Comparison of ENCODE assay signal across 17 cellular contexts in the genomic region with DNA sequence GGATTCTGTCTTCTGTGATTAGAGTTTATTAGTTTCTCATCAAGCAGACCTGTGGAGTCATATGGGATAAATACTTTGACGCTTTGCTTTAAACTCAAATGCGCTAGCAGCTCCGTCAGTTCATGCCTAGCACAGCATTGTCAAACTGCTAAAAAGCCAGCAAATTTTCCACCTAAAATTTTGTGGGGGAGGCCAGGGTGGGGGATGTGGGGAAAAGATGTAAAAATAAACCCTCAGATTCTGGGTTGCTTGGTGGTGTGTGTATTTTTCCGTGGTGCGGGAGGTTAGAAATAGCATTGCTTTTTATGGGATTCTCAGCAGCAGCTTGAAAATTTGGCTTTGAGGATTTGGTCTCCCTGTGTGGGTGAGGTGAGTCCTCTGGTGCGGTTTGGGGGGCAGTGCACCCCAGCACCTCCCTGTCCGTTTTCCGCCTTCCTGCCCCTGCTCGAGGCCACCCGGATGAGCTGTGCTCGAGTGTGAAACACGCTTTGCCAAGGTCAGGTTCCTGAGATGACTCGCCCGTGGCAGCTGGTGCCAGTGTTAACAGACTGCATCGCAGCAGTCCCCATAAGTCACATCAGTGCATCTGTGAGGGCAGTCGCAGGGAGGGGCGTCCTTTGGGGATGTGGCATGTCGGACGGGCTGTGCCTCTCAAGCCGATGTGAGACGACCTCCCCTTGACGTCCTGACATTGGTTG.
DNase-seq lines count a peak whose midpoint lies in the region; ATAC-seq, FAIRE-seq and TF ChIP-seq lines count a peak whose summit lies in the region.
"Had no signal": no experiment of that assay in that cellular context is flagged by ENCODE, and none has a peak within 500 bp of the region (broad histone marks: within the 10 kb centered on the region; RNA-seq: fewer than 3 reads in every experiment).

No MANE protein-coding gene starts in this region.

- H3K27ac Mint-ChIP-seq in activated T-cell treated with anti-CD3 and anti-CD28 coated beads, Interleukin-2, amount 50 U/mL, for 72 hours = peak overlapping the region; percentile 3
- H3K27ac Mint-ChIP-seq in endothelial cell (ENCODE audit: unreplicated experiment) = no peak overlapping the region
- H3K27ac Mint-ChIP-seq: nephron had no signal

- TF ChIP-seq CTCF in left ventricle myocardium inferior (IDR thresholded peaks at IDR 0.05; ENCODE audit: borderline replicate concordance) (no peak), kidney (IDR thresholded peaks at IDR 0.05; ENCODE audit: borderline replicate concordance, extremely low read depth, insufficient read depth) (no peak), endothelial cell (IDR thresholded peaks at IDR 0.05; ENCODE audit: unreplicated experiment) (no peak)

- H3K4me3 Mint-ChIP-seq in activated T-cell treated with anti-CD3 and anti-CD28 coated beads, Interleukin-2, amount 50 U/mL, for 72 hours = peak overlapping the region; percentile 59 to 61
- no peak overlapping the region for H3K4me3 Mint-ChIP-seq in endothelial cell (ENCODE audit: unreplicated experiment)
- H3K4me3 Mint-ChIP-seq: nephron had no signal

- ATAC-seq in Right ventricle myocardium superior (ENCODE audit: poor library complexity) = peak; percentile 46
- peak; percentile 45 to 64 for ATAC-seq in activated T-cell treated with anti-CD3 and anti-CD28 coated beads, Interleukin-2, amount 50 U/mL, for 72 hours (replicated peaks in 1 of 2)
- ATAC-seq: K562, left lobe of liver, SK-N-SH treated with all-trans-retinoic acid at 6 μM for 48 hours had no signal

- peaks cover 6 to 14% of the 10 kb centered on the region in 2 donors for H3K36me3 Mint-ChIP-seq in activated T-cell treated with anti-CD3 and anti-CD28 coated beads, Interleukin-2, amount 50 U/mL, for 72 hours (ENCODE audit: insufficient read depth in 2 of 2)
- peaks cover 11% of the 10 kb centered on the region for H3K36me3 Mint-ChIP-seq in endothelial cell (ENCODE audit: low read depth, unreplicated experiment)

- no peak for FAIRE-seq in kidney (lab: Jason Lieb, UNC)
- FAIRE-seq in urothelium cell line (lab: Jason Lieb, UNC) = peak; percentile 99
- FAIRE-seq: endometrium, G401.6, K562 had no signal

- H3K27ac ChIP-seq in left ventricle myocardium inferior (replicated peaks) = no peak overlapping the region
- no peak overlapping the region for H3K27ac ChIP-seq in kidney (ENCODE audit: low read depth in 2 of 2, low read length in 2 of 2)
- H3K27ac ChIP-seq: heart left ventricle had no signal

- H3K4me3 ChIP-seq in left ventricle myocardium inferior (no peak overlapping the region), kidney (ENCODE audit: low read length in 2 of 2) (no peak overlapping the region)
- H3K4me3 ChIP-seq: heart left ventricle, K562 had no signal

- H3K4me1 ChIP-seq in left ventricle myocardium inferior (peaks cover 41% of the 10 kb centered on the region), kidney (ENCODE audit: control insufficient read depth in 1 of 2, insufficient read depth in 1 of 2, low read depth in 1 of 2, low read length in 2 of 2) (no peaks in the 10 kb centered on the region)

- H3K9me3 ChIP-seq in left ventricle myocardium inferior (replicated peaks) = no peaks in the 10 kb centered on the region
- no peaks in the 10 kb centered on the region for H3K9me3 ChIP-seq in kidney (ENCODE audit: control insufficient read depth in 1 of 2, low read length in 2 of 2)
- H3K9me3 ChIP-seq: heart left ventricle had no signal

- no peak overlapping the region for H3K9ac ChIP-seq in kidney (ENCODE audit: low read length in 2 of 2)

- intact Hi-C loops in Right ventricle myocardium superior (cut with DNase I) (no loop called here), left ventricle myocardium inferior (cut with micrococcal nuclease) (no loop called here), kidney (cut with DNase I) (no loop called here)

- peaks cover 99% of the 10 kb centered on the region for H3K4me1 Mint-ChIP-seq in activated T-cell treated with anti-CD3 and anti-CD28 coated beads, Interleukin-2, amount 50 U/mL, for 72 hours (ENCODE audit: low read depth)
- H3K4me1 Mint-ChIP-seq in endothelial cell (ENCODE audit: unreplicated experiment) = peaks cover 18% of the 10 kb centered on the region

- peaks cover 13% of the 10 kb centered on the region for H3K36me3 ChIP-seq in left ventricle myocardium inferior
- no peaks in the 10 kb centered on the region for H3K36me3 ChIP-seq in kidney (ENCODE audit: control insufficient read depth in 1 of 2, insufficient read depth in 2 of 2, low read length in 2 of 2)

- H3K9me3 Mint-ChIP-seq in activated T-cell treated with anti-CD3 and anti-CD28 coated beads, Interleukin-2, amount 50 U/mL, for 72 hours = peaks cover 1 to 2% of the 10 kb centered on the region in 2 donors
- H3K9me3 Mint-ChIP-seq in endothelial cell (ENCODE audit: unreplicated experiment) = no peaks in the 10 kb centered on the region

- H3K27me3 ChIP-seq in left ventricle myocardium inferior (ENCODE audit: low read depth) = no peaks in the 10 kb centered on the region
- H3K27me3 ChIP-seq: heart left ventricle had no signal

- H3K27me3 Mint-ChIP-seq in activated T-cell treated with anti-CD3 and anti-CD28 coated beads, Interleukin-2, amount 50 U/mL, for 72 hours (ENCODE audit: low read depth) = no peaks in the 10 kb centered on the region
- H3K27me3 Mint-ChIP-seq in endothelial cell (ENCODE audit: unreplicated experiment) = peaks cover 6% of the 10 kb centered on the region

- DNase-seq in Right ventricle myocardium superior (no peak), left ventricle myocardium inferior (no peak), kidney (peak; percentile 67), urothelium cell line (ENCODE audit: low spot score) (peak; percentile 69), GF-D8 (lab: John Stamatoyannopoulos, UW) (no peak), NCI-H1105 treated with DMSO at 0.1 percent for 48 hours (lab: John Stamatoyannopoulos, UW) (no peak), endothelial cell (ENCODE audit: low spot score) (no peak)
- peak; percentile 55 to 61 for DNase-seq in activated T-cell treated with anti-CD3 and anti-CD28 coated beads, Interleukin-2, amount 50 U/mL, for 72 hours
- DNase-seq: NCI-H187; NK-92 treated with Interleukin-12 subunit alpha and Interleukin-12 subunit beta, amount 100 ng/mL, for 24 hours had no signal

Comparison
In these comparisons a context has a peak if more than half of its experiments do, and no peak if none do; other contexts are left out.
1. DNase-seq: peak in activated T-cell treated with anti-CD3 and anti-CD28 coated beads, Interleukin-2, amount 50 U/mL, for 72 hours (2 of 2), kidney (single experiment) and urothelium cell line (single experiment); none in Right ventricle myocardium superior (single experiment), left ventricle myocardium inferior (single experiment), GF-D8 (single experiment), NCI-H1105 treated with DMSO at 0.1 percent for 48 hours (single experiment) and endothelial cell (single experiment).